ENCODE assay signal across 2 cellular contexts in the genomic region with DNA sequence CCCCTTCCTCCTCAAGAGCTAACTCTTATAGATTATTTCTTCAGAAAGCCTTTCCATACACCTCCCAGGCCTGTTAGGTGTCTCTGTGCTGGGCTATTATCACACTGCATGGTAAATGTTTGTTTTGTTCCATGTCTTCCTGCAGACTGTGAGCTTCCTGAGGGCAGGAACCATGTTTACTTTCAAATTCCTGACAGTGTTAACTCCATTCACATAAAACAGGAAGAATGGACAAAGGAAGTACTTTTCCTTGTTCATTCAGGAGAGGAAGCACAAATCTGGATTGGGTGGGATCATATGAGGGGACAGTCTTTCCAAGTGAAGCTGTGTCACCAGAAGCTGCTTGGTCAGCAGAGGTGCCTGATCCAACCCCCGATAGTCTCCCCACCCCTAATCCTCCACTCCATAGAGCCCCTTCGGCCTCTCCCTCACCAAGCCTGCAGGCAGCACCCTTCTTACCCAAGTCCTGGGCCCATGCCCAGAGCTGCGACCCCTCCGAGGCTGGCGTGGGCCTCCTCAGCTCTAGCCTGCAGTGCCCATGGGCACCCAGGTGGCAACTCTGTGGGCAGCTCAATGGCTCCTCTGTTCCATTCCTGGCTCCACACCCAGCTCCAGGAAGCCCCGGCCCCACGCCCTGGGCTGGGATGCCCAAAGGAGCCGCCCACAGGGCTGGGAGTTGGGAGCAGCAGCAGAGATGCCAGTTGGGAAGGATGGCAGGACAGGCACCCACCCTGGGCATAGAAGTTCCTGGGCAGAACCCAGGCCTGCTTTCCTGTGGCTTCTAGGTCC.
TF ChIP-seq lines count a peak whose summit lies in the region.

No MANE protein-coding gene starts in this region.

TF ChIP-seq in HepG2, 621 proteins besides CTCF, POLR2A, EP300 and RAD21:
- TF ChIP-seq TEAD3 (CRISPR knock-in tag; optimal IDR thresholded peaks at IDR 0.05; ENCODE audit: borderline replicate concordance) (peak; percentile 50), PLRG1 (conservative IDR thresholded peaks at IDR 0.05) (no peak), HNRNPL (IDR thresholded peaks at IDR 0.05; ENCODE audit: low read depth, low read length) (0 out of 2 replicates have a peak, but pooled peaks have one; percentile 55), ATRX (CRISPR knock-in tag; IDR thresholded peaks at IDR 0.05; ENCODE audit: borderline replicate concordance) (no peak), RNF2 (conservative IDR thresholded peaks at IDR 0.05; ENCODE audit: low read depth) (no peak), LCORL (IDR thresholded peaks at IDR 0.05) (no peak), LCORL (CRISPR knock-in tag; IDR thresholded peaks at IDR 0.05) (no peak), ZNF782 (CRISPR knock-in tag; IDR thresholded peaks at IDR 0.05; ENCODE audit: borderline replicate concordance) (no peak), ETV6 (CRISPR knock-in tag; conservative IDR thresholded peaks at IDR 0.05) (no peak), KDM4B (CRISPR knock-in tag; IDR thresholded peaks at IDR 0.05) (no peak), TARDBP (CRISPR knock-in tag; IDR thresholded peaks at IDR 0.05) (no peak), SRSF1 (optimal IDR thresholded peaks at IDR 0.05; ENCODE audit: low read depth, low read length) (no peak), ZMYM2 (CRISPR knock-in tag; IDR thresholded peaks at IDR 0.05) (peak; percentile 60; the same call in 1 of the 2 replicates), SP5 (CRISPR knock-in tag; IDR thresholded peaks at IDR 0.05; ENCODE audit: borderline replicate concordance, low read depth) (no peak), SOX13 (IDR thresholded peaks at IDR 0.05) (no peak), SOX13 (CRISPR knock-in tag; conservative IDR thresholded peaks at IDR 0.05 in 1 of 2, IDR thresholded peaks at IDR 0.05 in 1 of 2) (peak in 1 of 2 experiments; percentile 24; a peak in 1 of 4 replicates), SRSF4 (IDR thresholded peaks at IDR 0.05; ENCODE audit: low read depth, low read length, poor library complexity, severe bottlenecking) (no peak), FOXA3 (CRISPR knock-in tag; IDR thresholded peaks at IDR 0.05) (peak; percentile 33; the same call in 1 of the 2 replicates), FOXP4 (CRISPR knock-in tag; IDR thresholded peaks at IDR 0.05) (no peak), FOXA1 (IDR thresholded peaks at IDR 0.05) (no peak), FOXA1 (CRISPR knock-in tag; IDR thresholded peaks at IDR 0.05) (peak; percentile 45; the same call in 1 of the 2 replicates), THAP9 (CRISPR knock-in tag; IDR thresholded peaks at IDR 0.05; ENCODE audit: borderline replicate concordance) (no peak)
- TF ChIP-seq, protein P1, sequence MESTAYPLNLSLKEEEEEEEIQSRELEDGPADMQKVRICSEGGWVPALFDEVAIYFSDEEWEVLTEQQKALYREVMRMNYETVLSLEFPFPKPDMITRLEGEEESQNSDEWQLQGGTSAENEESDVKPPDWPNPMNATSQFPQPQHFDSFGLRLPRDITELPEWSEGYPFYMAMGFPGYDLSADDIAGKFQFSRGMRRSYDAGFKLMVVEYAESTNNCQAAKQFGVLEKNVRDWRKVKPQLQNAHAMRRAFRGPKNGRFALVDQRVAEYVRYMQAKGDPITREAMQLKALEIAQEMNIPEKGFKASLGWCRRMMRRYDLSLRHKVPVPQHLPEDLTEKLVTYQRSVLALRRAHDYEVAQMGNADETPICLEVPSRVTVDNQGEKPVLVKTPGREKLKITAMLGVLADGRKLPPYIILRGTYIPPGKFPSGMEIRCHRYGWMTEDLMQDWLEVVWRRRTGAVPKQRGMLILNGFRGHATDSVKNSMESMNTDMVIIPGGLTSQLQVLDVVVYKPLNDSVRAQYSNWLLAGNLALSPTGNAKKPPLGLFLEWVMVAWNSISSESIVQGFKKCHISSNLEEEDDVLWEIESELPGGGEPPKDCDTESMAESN (CRISPR knock-in tag; conservative IDR thresholded peaks at IDR 0.05): peak; percentile 96

TF ChIP-seq in K562, 482 proteins besides CTCF, POLR2A, EP300 and RAD21:
- TF ChIP-seq ZNF511 (CRISPR knock-in tag; IDR thresholded peaks at IDR 0.05): no peak
- TF ChIP-seq TRIM24 (IDR thresholded peaks at IDR 0.05): peak in 1 of 2 experiments; percentile 33; a peak in 1 of 4 replicates
- TF ChIP-seq ZC3H8 (IDR thresholded peaks at IDR 0.05): no peak
- peak; percentile 48 for TF ChIP-seq ZNF316 (IDR thresholded peaks at IDR 0.05)
